1 cellular context compared by ENCODE assay signal in the genomic region with DNA sequence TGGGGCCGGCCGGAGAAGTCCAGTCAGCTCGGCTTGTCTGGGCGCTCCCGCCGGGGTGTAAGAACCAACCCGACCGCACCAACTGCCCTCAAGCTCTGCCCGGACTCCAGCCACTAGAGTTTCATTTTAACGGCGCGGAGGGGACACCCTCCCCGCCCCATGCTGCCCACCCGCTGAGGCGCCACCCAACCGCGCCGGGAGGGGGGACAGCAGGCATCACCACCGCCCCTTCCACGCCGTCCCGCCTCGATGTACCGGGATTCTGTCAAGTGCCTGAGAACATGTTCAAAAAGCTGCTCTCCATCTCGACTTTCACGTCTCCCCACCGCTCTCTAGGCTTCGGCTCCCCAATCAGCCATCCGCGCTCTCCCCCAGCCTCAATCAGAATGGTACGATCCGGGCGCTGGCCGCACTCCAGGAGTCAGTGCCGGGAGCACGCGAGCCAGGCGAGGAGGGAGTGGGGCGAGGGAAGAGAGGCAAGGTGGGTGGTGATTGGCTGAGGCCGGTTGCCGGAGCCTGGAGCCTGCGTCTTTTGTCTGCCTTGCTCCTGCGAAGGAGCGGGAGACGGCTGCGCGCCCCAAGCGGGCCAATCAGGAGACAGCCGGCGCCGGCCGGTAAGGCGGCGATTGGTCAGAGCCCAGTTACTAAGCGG.
TF ChIP-seq lines count a peak whose summit lies in the region.

A gene (minus strand): TSS at position 101 of the 652 bp plus-strand sequence. CDS start 677 bp downstream, outside the sequence.

TF ChIP-seq in K562, 482 proteins besides CTCF, POLR2A, EP300 and RAD21 (continued from another document and continues in another):
- TF ChIP-seq MTA2 (IDR thresholded peaks at IDR 0.05; ENCODE audit: low read depth) (no peak; the same call in 1 of the 2 replicates), BCOR (IDR thresholded peaks at IDR 0.05) (peak; percentile 91), ZNF561 (CRISPR knock-in tag; conservative IDR thresholded peaks at IDR 0.05) (no peak), NELFE (IDR thresholded peaks at IDR 0.05; ENCODE audit: insufficient read depth, insufficient read length) (peak; percentile 82), SIN3A (IDR thresholded peaks at IDR 0.05; ENCODE audit: borderline replicate concordance in 2 of 2, control insufficient read depth in 1 of 2, low read depth in 2 of 2, low read length in 2 of 2) (no peak), KDM1A (IDR thresholded peaks at IDR 0.05) (peak; percentile 54 to 83; a peak in 3 of 4 replicates), MAFG (tag; conservative IDR thresholded peaks at IDR 0.05) (no peak), RBM17 (IDR thresholded peaks at IDR 0.05; ENCODE audit: borderline replicate concordance, low read depth, low read length) (no peak), HLTF (IDR thresholded peaks at IDR 0.05) (peak; percentile 97), SMARCA4 (IDR thresholded peaks at IDR 0.05) (0 out of 2 replicates have a peak, but pooled peaks have one; percentile 57), ARID1B (IDR thresholded peaks at IDR 0.05) (peak; percentile 82), NCOR1 (IDR thresholded peaks at IDR 0.05) (peak; percentile 58; the same call in 1 of the 2 replicates), SP1 (CRISPR knock-in tag; IDR thresholded peaks at IDR 0.05) (peak; percentile 97), ELF1 (tag; IDR thresholded peaks at IDR 0.05) (no peak), NR2C1 (IDR thresholded peaks at IDR 0.05) (no peak), NR2C1 (tag; IDR thresholded peaks at IDR 0.05) (no peak), POLR2G (IDR thresholded peaks at IDR 0.05; ENCODE audit: low read depth, low read length) (peak; percentile 100), ZNF780A (CRISPR knock-in tag; IDR thresholded peaks at IDR 0.05) (no peak), PPARD (CRISPR knock-in tag; IDR thresholded peaks at IDR 0.05) (no peak), CBFB (CRISPR knock-in tag; IDR thresholded peaks at IDR 0.05) (peak; percentile 95; the same call in 1 of the 2 replicates), ZNF589 (CRISPR knock-in tag; IDR thresholded peaks at IDR 0.05; ENCODE audit: low read depth) (no peak), DPF2 (IDR thresholded peaks at IDR 0.05) (peak; percentile 83), PHF20 (IDR thresholded peaks at IDR 0.05; ENCODE audit: partially characterized antibody) (peak; percentile 27), TAF15 (IDR thresholded peaks at IDR 0.05; ENCODE audit: low read depth, low read length) (no peak), MYBL2 (IDR thresholded peaks at IDR 0.05; ENCODE audit: low read depth) (peak; percentile 58; the same call in 1 of the 2 replicates), MYBL2 (CRISPR knock-in tag; IDR thresholded peaks at IDR 0.05; ENCODE audit: borderline replicate concordance) (no peak), ZBTB1 (CRISPR knock-in tag; IDR thresholded peaks at IDR 0.05; ENCODE audit: borderline replicate concordance, low read depth) (no peak), KHSRP (IDR thresholded peaks at IDR 0.05) (peak; percentile 74), POLR2B (IDR thresholded peaks at IDR 0.05; ENCODE audit: low read depth, partially characterized antibody) (peak; percentile 90), TARDBP (IDR thresholded peaks at IDR 0.05) (peak; percentile 85; the same call in 1 of the 2 replicates), ZNF146 (CRISPR knock-in tag; IDR thresholded peaks at IDR 0.05; ENCODE audit: unreplicated experiment) (no peak), GTF2F1 (IDR thresholded peaks at IDR 0.05; ENCODE audit: low read depth, low read length) (no peak), CSDE1 (IDR thresholded peaks at IDR 0.05) (peak in 1 of 2 experiments; percentile 53; a peak in 1 of 4 replicates), PCBP2 (IDR thresholded peaks at IDR 0.05; ENCODE audit: low read depth, low read length, poor library complexity, severe bottlenecking) (no peak), CBX3 (IDR thresholded peaks at IDR 0.05; ENCODE audit: borderline replicate concordance in 1 of 2, low read length in 2 of 2) (peak in 1 of 2 experiments; percentile 99; a peak in 2 of 3 replicates), SIX5 (IDR thresholded peaks at IDR 0.05; ENCODE audit: borderline replicate concordance in 1 of 2, insufficient read depth in 1 of 2, low read depth in 1 of 2, low read length in 2 of 2) (peak; percentile 48 to 51; a peak in 2 of 4 replicates), ZNF282 (CRISPR knock-in tag; IDR thresholded peaks at IDR 0.05) (peak; percentile 100; the same call in 1 of the 2 replicates), TAF9B (IDR thresholded peaks at IDR 0.05; ENCODE audit: partially characterized antibody) (peak; percentile 92), NUFIP1 (IDR thresholded peaks at IDR 0.05; ENCODE audit: partially characterized antibody) (peak; percentile 99), JUND (IDR thresholded peaks at IDR 0.05; ENCODE audit: borderline replicate concordance, low read depth, low read length) (peak; percentile 98), JUND (tag; IDR thresholded peaks at IDR 0.05; ENCODE audit: borderline replicate concordance, low read depth, low read length) (peak; percentile 17; the same call in 1 of the 3 replicates), PHF21A (IDR thresholded peaks at IDR 0.05; ENCODE audit: borderline replicate concordance, low read depth) (peak; percentile 95), MECOM (CRISPR knock-in tag; IDR thresholded peaks at IDR 0.05) (no peak)
- TF ChIP-seq, protein P1, sequence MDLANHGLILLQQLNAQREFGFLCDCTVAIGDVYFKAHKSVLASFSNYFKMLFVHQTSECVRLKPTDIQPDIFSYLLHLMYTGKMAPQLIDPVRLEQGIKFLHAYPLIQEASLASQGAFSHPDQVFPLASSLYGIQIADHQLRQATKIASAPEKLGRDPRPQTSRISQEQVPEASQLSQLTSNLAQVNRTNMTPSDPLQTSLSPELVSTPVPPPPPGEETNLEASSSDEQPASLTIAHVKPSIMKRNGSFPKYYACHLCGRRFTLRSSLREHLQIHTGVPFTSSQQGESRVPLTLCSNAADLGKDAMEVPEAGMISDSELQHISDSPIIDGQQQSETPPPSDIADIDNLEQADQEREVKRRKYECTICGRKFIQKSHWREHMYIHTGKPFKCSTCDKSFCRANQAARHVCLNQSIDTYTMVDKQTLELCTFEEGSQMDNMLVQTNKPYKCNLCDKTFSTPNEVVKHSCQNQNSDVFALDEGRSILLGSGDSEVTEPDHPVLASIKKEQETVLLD (IDR thresholded peaks at IDR 0.05), result no peak; the same call in none of the 2 replicates
- TF ChIP-seq, protein P2, sequence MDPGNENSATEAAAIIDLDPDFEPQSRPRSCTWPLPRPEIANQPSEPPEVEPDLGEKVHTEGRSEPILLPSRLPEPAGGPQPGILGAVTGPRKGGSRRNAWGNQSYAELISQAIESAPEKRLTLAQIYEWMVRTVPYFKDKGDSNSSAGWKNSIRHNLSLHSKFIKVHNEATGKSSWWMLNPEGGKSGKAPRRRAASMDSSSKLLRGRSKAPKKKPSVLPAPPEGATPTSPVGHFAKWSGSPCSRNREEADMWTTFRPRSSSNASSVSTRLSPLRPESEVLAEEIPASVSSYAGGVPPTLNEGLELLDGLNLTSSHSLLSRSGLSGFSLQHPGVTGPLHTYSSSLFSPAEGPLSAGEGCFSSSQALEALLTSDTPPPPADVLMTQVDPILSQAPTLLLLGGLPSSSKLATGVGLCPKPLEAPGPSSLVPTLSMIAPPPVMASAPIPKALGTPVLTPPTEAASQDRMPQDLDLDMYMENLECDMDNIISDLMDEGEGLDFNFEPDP (CRISPR knock-in tag; IDR thresholded peaks at IDR 0.05), result no peak
- TF ChIP-seq, protein P3, sequence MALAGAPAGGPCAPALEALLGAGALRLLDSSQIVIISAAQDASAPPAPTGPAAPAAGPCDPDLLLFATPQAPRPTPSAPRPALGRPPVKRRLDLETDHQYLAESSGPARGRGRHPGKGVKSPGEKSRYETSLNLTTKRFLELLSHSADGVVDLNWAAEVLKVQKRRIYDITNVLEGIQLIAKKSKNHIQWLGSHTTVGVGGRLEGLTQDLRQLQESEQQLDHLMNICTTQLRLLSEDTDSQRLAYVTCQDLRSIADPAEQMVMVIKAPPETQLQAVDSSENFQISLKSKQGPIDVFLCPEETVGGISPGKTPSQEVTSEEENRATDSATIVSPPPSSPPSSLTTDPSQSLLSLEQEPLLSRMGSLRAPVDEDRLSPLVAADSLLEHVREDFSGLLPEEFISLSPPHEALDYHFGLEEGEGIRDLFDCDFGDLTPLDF (CRISPR knock-in tag; IDR thresholded peaks at IDR 0.05), result peak; percentile 93
- TF ChIP-seq, protein P4, sequence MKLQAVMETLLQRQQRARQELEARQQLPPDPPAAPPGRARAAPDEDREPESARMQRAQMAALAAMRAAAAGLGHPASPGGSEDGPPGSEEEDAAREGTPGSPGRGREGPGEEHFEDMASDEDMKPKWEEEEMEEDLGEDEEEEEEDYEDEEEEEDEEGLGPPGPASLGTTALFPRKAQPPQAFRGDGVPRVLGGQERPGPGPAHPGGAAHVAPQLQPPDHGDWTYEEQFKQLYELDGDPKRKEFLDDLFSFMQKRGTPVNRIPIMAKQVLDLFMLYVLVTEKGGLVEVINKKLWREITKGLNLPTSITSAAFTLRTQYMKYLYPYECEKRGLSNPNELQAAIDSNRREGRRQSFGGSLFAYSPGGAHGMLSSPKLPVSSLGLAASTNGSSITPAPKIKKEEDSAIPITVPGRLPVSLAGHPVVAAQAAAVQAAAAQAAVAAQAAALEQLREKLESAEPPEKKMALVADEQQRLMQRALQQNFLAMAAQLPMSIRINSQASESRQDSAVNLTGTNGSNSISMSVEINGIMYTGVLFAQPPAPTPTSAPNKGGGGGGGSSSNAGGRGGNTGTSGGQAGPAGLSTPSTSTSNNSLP (IDR thresholded peaks at IDR 0.05; ENCODE audit: borderline replicate concordance, low read depth, low read length), result peak; percentile 34; the same call in 1 of the 2 replicates
- TF ChIP-seq, protein P5, sequence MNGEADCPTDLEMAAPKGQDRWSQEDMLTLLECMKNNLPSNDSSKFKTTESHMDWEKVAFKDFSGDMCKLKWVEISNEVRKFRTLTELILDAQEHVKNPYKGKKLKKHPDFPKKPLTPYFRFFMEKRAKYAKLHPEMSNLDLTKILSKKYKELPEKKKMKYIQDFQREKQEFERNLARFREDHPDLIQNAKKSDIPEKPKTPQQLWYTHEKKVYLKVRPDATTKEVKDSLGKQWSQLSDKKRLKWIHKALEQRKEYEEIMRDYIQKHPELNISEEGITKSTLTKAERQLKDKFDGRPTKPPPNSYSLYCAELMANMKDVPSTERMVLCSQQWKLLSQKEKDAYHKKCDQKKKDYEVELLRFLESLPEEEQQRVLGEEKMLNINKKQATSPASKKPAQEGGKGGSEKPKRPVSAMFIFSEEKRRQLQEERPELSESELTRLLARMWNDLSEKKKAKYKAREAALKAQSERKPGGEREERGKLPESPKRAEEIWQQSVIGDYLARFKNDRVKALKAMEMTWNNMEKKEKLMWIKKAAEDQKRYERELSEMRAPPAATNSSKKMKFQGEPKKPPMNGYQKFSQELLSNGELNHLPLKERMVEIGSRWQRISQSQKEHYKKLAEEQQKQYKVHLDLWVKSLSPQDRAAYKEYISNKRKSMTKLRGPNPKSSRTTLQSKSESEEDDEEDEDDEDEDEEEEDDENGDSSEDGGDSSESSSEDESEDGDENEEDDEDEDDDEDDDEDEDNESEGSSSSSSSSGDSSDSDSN (IDR thresholded peaks at IDR 0.05; ENCODE audit: borderline replicate concordance in 1 of 2, low read depth in 2 of 2, low read length in 2 of 2), result peak; percentile 53 to 86; a peak in 2 of 4 replicates
- TF ChIP-seq, protein P6, sequence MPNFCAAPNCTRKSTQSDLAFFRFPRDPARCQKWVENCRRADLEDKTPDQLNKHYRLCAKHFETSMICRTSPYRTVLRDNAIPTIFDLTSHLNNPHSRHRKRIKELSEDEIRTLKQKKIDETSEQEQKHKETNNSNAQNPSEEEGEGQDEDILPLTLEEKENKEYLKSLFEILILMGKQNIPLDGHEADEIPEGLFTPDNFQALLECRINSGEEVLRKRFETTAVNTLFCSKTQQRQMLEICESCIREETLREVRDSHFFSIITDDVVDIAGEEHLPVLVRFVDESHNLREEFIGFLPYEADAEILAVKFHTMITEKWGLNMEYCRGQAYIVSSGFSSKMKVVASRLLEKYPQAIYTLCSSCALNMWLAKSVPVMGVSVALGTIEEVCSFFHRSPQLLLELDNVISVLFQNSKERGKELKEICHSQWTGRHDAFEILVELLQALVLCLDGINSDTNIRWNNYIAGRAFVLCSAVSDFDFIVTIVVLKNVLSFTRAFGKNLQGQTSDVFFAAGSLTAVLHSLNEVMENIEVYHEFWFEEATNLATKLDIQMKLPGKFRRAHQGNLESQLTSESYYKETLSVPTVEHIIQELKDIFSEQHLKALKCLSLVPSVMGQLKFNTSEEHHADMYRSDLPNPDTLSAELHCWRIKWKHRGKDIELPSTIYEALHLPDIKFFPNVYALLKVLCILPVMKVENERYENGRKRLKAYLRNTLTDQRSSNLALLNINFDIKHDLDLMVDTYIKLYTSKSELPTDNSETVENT (CRISPR knock-in tag; IDR thresholded peaks at IDR 0.05), result peak; percentile 88
- TF ChIP-seq, protein P7, sequence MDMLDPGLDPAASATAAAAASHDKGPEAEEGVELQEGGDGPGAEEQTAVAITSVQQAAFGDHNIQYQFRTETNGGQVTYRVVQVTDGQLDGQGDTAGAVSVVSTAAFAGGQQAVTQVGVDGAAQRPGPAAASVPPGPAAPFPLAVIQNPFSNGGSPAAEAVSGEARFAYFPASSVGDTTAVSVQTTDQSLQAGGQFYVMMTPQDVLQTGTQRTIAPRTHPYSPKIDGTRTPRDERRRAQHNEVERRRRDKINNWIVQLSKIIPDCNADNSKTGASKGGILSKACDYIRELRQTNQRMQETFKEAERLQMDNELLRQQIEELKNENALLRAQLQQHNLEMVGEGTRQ (CRISPR knock-in tag; IDR thresholded peaks at IDR 0.05), result peak; percentile 26; the same call in 1 of the 2 replicates
- TF ChIP-seq, protein P8, sequence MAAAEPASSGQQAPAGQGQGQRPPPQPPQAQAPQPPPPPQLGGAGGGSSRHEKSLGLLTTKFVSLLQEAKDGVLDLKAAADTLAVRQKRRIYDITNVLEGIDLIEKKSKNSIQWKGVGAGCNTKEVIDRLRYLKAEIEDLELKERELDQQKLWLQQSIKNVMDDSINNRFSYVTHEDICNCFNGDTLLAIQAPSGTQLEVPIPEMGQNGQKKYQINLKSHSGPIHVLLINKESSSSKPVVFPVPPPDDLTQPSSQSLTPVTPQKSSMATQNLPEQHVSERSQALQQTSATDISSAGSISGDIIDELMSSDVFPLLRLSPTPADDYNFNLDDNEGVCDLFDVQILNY (CRISPR knock-in tag; IDR thresholded peaks at IDR 0.05), result peak; percentile 98
- TF ChIP-seq, protein P9, sequence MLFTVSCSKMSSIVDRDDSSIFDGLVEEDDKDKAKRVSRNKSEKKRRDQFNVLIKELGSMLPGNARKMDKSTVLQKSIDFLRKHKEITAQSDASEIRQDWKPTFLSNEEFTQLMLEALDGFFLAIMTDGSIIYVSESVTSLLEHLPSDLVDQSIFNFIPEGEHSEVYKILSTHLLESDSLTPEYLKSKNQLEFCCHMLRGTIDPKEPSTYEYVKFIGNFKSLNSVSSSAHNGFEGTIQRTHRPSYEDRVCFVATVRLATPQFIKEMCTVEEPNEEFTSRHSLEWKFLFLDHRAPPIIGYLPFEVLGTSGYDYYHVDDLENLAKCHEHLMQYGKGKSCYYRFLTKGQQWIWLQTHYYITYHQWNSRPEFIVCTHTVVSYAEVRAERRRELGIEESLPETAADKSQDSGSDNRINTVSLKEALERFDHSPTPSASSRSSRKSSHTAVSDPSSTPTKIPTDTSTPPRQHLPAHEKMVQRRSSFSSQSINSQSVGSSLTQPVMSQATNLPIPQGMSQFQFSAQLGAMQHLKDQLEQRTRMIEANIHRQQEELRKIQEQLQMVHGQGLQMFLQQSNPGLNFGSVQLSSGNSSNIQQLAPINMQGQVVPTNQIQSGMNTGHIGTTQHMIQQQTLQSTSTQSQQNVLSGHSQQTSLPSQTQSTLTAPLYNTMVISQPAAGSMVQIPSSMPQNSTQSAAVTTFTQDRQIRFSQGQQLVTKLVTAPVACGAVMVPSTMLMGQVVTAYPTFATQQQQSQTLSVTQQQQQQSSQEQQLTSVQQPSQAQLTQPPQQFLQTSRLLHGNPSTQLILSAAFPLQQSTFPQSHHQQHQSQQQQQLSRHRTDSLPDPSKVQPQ (CRISPR knock-in tag; IDR thresholded peaks at IDR 0.05; ENCODE audit: borderline replicate concordance), result no peak
